Comparison of ENCODE assay signal across 8 cellular contexts in genomic region chr3:119293761-119294401, GRCh38. TPM values are rescaled to one million over a fixed set of nuclear protein-coding genes. Genes with fewer than 3 reads are reported as not detected.
DNase-seq lines count a peak whose midpoint lies in the region; ATAC-seq lines count a peak whose summit lies in the region.

Gene ARHGAP31, plus strand, starts transcription at chr3:119294383. Its CDS starts 522 bp downstream, at chr3:119294905.

- POLR2A ChIA-PET in activated CD8-positive, alpha-beta memory T cell treated with anti-CD3 and anti-CD28 coated beads for 36 hours (lab: Charles Lee) = interaction anchor here (0.5 to 3.1 kb wide), 7 partner anchors 29 to 243 kb away, joined by 3 to 23 read pairs (median 6); partner anchors contain the start of genes B4GALT4, TIMMDC1 and TMEM39A

- ATAC-seq in HG02798 (IDR thresholded peaks at IDR 0.05; ENCODE audit: poor library complexity, unreplicated experiment) = peak; percentile 42

- H3K4me1 ChIP-seq in effector memory CD4-positive, alpha-beta T cell (ENCODE audit: control insufficient read depth, insufficient read depth, low read length, poor library complexity, severe bottlenecking) = peaks cover 30% of the 10 kb centered on the region
- peaks cover 3% of the 10 kb centered on the region for H3K4me1 ChIP-seq in mesodermal cell (ENCODE audit: control insufficient read depth, insufficient read depth, low read length, poor library complexity, severe bottlenecking)

- no peaks in the 10 kb centered on the region for H3K27me3 ChIP-seq in effector memory CD4-positive, alpha-beta T cell (replicated peaks; ENCODE audit: control insufficient read depth, insufficient read depth, low read length, poor library complexity, severe bottlenecking)

- no peaks in the 10 kb centered on the region for H3K36me3 ChIP-seq in effector memory CD4-positive, alpha-beta T cell (ENCODE audit: control insufficient read depth, insufficient read depth, low read length)
- peaks cover 19% of the 10 kb centered on the region for H3K36me3 ChIP-seq in mesodermal cell (ENCODE audit: control insufficient read depth, insufficient read depth, low read length)

- WGBS in mesodermal cell (ENCODE audit: insufficient coverage in 2 of 2), 2 experiments = 0 to 1% methylated on average over 24 to 29 of the region's 33 CpGs

- DNase-seq in NCI-H526 (lab: John Stamatoyannopoulos, UW) = peak; percentile 18 to 62
- DNase-seq in NCI-H526 treated with DMSO at 0.1 percent for 48 hours (lab: John Stamatoyannopoulos, UW) = no peak
- peak; percentile 23 for DNase-seq in NCI-H748 treated with DMSO at 0.1 percent for 48 hours (lab: John Stamatoyannopoulos, UW)
- peak; percentile 87 to 95 (median 91) for DNase-seq in effector memory CD4-positive, alpha-beta T cell
- DNase-seq in stimulated activated CD8-positive, alpha-beta memory T cell treated with anti-CD3 and anti-CD28 coated beads, Interleukin-15, amount 100 ng/mL, for 4 hours (ENCODE audit: low read depth in 2 of 2) = peak; percentile 80 to 82

- CTCF ChIA-PET in activated CD8-positive, alpha-beta memory T cell treated with anti-CD3 and anti-CD28 coated beads for 36 hours (lab: Charles Lee) = interaction anchor here (1.2 to 1.6 kb wide), 2 partner anchors 53 to 170 kb away, joined by 3 to 6 read pairs; partner anchors contain the start of genes B4GALT4 and TMEM39A

- H3K9me3 ChIP-seq in effector memory CD4-positive, alpha-beta T cell (ENCODE audit: control insufficient read depth, low read length) = no peaks in the 10 kb centered on the region
- H3K9me3 ChIP-seq in mesodermal cell (ENCODE audit: control insufficient read depth, low read length) = no peaks in the 10 kb centered on the region

- peak within 1 kb of the TSS; percentile 68 for H3K4me3 ChIP-seq in effector memory CD4-positive, alpha-beta T cell (ENCODE audit: insufficient read depth, low read depth, low read length, poor library complexity, severe bottlenecking)
- H3K4me3 ChIP-seq in mesodermal cell (ENCODE audit: extremely low read depth, insufficient read depth, low read length, poor library complexity, severe bottlenecking) = peak within 1 kb of the TSS; percentile 55

- H3K27ac ChIP-seq in effector memory CD4-positive, alpha-beta T cell (ENCODE audit: insufficient read depth, low read length, poor library complexity, severe bottlenecking) = peak within 1 kb of the TSS; percentile 98
- peak within 1 kb of the TSS; percentile 72 for H3K27ac ChIP-seq in mesodermal cell (ENCODE audit: low read depth, low read length, severe bottlenecking)

RNA-seq across cellular contexts. Expression of gene ARHGAP31, which starts in this region (rescaled TPM):
- 10 to 100 TPM; 17.3 to 18.6 TPM for total RNA-seq in activated CD8-positive, alpha-beta memory T cell treated with anti-CD3 and anti-CD28 coated beads for 36 hours
- 12.3 TPM for polyA plus RNA-seq in mesodermal cell (2013, experiment 1 of 2)
- 10.1 TPM for polyA plus RNA-seq in mesodermal cell (2013, experiment 2 of 2)
